ENCODE assay signal across 9 cellular contexts in genomic region chr22:36341640-36342041, GRCh38. TPM values are rescaled to one million over a fixed set of nuclear protein-coding genes. Genes with fewer than 3 reads are reported as not detected.
DNase-seq lines count a peak whose midpoint lies in the region; ATAC-seq and TF ChIP-seq lines count a peak whose summit lies in the region.
"Had no signal": no experiment of that assay in that cellular context is flagged by ENCODE, and none has a peak within 500 bp of the region (broad histone marks: within the 10 kb centered on the region; RNA-seq: fewer than 3 reads in every experiment).

No MANE protein-coding gene starts in this region.

- peaks cover 52% of the 10 kb centered on the region for H3K36me3 Mint-ChIP-seq in CD4-positive, CD25-positive, alpha-beta regulatory T cell
- peaks cover 50% of the 10 kb centered on the region for H3K36me3 Mint-ChIP-seq in osteocyte (ENCODE audit: unreplicated experiment)

- no peaks in the 10 kb centered on the region for H3K27me3 Mint-ChIP-seq in CD4-positive, CD25-positive, alpha-beta regulatory T cell
- no peaks in the 10 kb centered on the region for H3K27me3 Mint-ChIP-seq in osteocyte (ENCODE audit: unreplicated experiment)

- peak overlapping the region; percentile 60 for H3K27ac ChIP-seq in CD4-positive, CD25-positive, alpha-beta regulatory T cell (ENCODE audit: insufficient read depth, low read length, poor library complexity, severe bottlenecking)
- H3K27ac ChIP-seq in VCaP = peak overlapping the region; percentile 80; the same call in 1 of the 2 replicates
- H3K27ac ChIP-seq in epithelial cell of prostate = peak overlapping the region; percentile 99

- peak overlapping the region; percentile 6 to 92 (median 89) for H3K27ac Mint-ChIP-seq in CD4-positive, CD25-positive, alpha-beta regulatory T cell
- H3K27ac Mint-ChIP-seq in osteocyte (ENCODE audit: unreplicated experiment) = peak overlapping the region; percentile 93

- no peak for DNase-seq in CD4-positive, CD25-positive, alpha-beta regulatory T cell
- DNase-seq in epithelial cell of prostate (ENCODE audit: low read depth, low spot score) (no peak), osteocyte (ENCODE audit: extremely low spot score, unreplicated experiment) (no peak), OCI-M2 (lab: John Stamatoyannopoulos, UW; ENCODE audit: unreplicated experiment) (no peak), NCI-H2171 treated with DMSO at 0.1 percent for 48 hours (lab: John Stamatoyannopoulos, UW) (no peak), NCI-H1417 (lab: John Stamatoyannopoulos, UW) (no peak)
- DNase-seq: NCI-H226 had no signal

- no peaks in the 10 kb centered on the region for H3K9me3 Mint-ChIP-seq in CD4-positive, CD25-positive, alpha-beta regulatory T cell
- H3K9me3 Mint-ChIP-seq in osteocyte (ENCODE audit: unreplicated experiment) = no peaks in the 10 kb centered on the region

- no peak overlapping the region for H3K4me3 ChIP-seq in CD4-positive, CD25-positive, alpha-beta regulatory T cell (ENCODE audit: low read depth, low read length)

- no peaks in the 10 kb centered on the region for H3K27me3 ChIP-seq in CD4-positive, CD25-positive, alpha-beta regulatory T cell (ENCODE audit: control insufficient read depth, insufficient read depth, low read length)

- H3K36me3 ChIP-seq in CD4-positive, CD25-positive, alpha-beta regulatory T cell (ENCODE audit: control insufficient read depth, insufficient read depth, low read length) = peaks cover 91% of the 10 kb centered on the region

- no peak for ATAC-seq in CD4-positive, CD25-positive, alpha-beta regulatory T cell (ENCODE audit: low read depth in 2 of 2)
- ATAC-seq in GM21526 (IDR thresholded peaks at IDR 0.05; ENCODE audit: low FRiP score, unreplicated experiment) = no peak

- H3K4me3 Mint-ChIP-seq in CD4-positive, CD25-positive, alpha-beta regulatory T cell = no peak overlapping the region
- H3K4me3 Mint-ChIP-seq in osteocyte (ENCODE audit: unreplicated experiment) = no peak overlapping the region

- no peaks in the 10 kb centered on the region for H3K9me3 ChIP-seq in CD4-positive, CD25-positive, alpha-beta regulatory T cell (ENCODE audit: control insufficient read depth in 2 of 2, low read length in 2 of 2)

- peaks cover 31 to 95% (median 68%) of the 10 kb centered on the region in 4 donors for H3K4me1 Mint-ChIP-seq in CD4-positive, CD25-positive, alpha-beta regulatory T cell
- H3K4me1 Mint-ChIP-seq in osteocyte (ENCODE audit: unreplicated experiment) = peaks cover 80% of the 10 kb centered on the region

- TF ChIP-seq CTCF in VCaP (conservative IDR thresholded peaks at IDR 0.05) = no peak
- no peak for TF ChIP-seq CTCF in osteocyte (IDR thresholded peaks at IDR 0.05)

- peaks cover 81% of the 10 kb centered on the region for H3K4me1 ChIP-seq in CD4-positive, CD25-positive, alpha-beta regulatory T cell (ENCODE audit: control insufficient read depth, insufficient read depth, low read length, poor library complexity, severe bottlenecking)

RNA-seq across cellular contexts. Expression of gene MYH9, which starts 46.1 kb away (rescaled TPM):
- total RNA-seq in CD4-positive, CD25-positive, alpha-beta regulatory T cell = 1,341 TPM
- polyA plus RNA-seq in CD4-positive, CD25-positive, alpha-beta regulatory T cell = 10 to 100 TPM; 80.0 to 98.9 (median 93.4) TPM
- total RNA-seq in osteocyte = 938 and 1,044 TPM in 2 replicates
